In the genomic region with DNA sequence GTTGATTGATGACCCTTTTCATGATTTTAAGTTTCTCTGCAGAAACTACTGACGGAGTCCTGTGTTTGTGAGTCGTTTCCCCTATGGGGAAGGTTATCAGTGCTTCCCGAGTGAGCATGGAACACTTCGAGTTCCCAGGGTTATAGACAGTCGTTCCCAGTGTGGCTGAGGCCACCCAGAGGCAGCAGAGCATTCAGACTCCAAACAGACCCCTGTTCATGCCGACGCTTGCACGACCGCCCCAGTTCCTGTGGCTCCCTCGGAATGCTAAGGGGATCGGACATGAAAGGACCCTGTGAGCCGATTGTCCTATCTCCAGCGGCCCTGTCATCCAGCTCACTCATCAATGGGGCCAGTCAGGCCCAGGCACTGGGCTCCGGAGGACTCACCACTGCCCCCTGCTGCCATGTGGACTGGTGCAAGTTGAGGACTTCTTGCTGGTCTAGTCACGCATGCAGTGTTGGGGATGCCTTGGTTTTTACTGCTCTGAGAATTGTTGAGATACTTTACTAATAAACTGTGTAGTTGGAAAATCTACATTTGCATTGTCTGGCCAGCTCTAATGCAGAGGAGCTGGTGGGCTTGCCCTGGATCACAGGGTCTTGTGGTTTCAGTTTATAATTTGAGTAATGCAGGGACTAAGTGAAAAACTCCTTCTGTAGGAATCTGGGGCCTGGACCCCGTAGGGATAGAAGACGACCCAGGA, we compare ENCODE assay signal across 8 cellular contexts. TPM values are rescaled to one million over a fixed set of nuclear protein-coding genes. Genes with fewer than 3 reads are reported as not detected.
DNase-seq lines count a peak whose midpoint lies in the region; ATAC-seq and TF ChIP-seq lines count a peak whose summit lies in the region.

No MANE protein-coding gene starts in this region.

- H3K27ac Mint-ChIP-seq in CD8-positive, alpha-beta T cell = peak overlapping the region; percentile 62
- H3K27ac Mint-ChIP-seq in activated naive CD8-positive, alpha-beta T cell = peak overlapping the region; percentile 80

- H3K4me3 Mint-ChIP-seq in CD8-positive, alpha-beta T cell = peak overlapping the region; percentile 69
- peak overlapping the region; percentile 76 for H3K4me3 Mint-ChIP-seq in activated naive CD8-positive, alpha-beta T cell

- POLR2A ChIA-PET in CD8-positive, alpha-beta T cell (lab: Charles Lee) = no interaction called here
- POLR2A ChIA-PET in HEK293 (lab: Yijun Ruan, JAX) = interaction anchor here (0.6 kb wide), 2 partner anchors 8 to 310 kb away, joined by 4 to 7 read pairs; no protein-coding TSS in a partner anchor

- intact Hi-C loops in CD8-positive, alpha-beta T cell (cut with DNase I, micrococcal nuclease) = loop anchor here (1.0 to 2.0 kb wide), 3 partner anchors 23 to 225 kb away; no protein-coding TSS in a partner anchor
- intact Hi-C loops in Right ventricle myocardium superior (cut with DNase I) (loop anchor here (10.0 kb wide), 1 partner anchor 223 kb away; no protein-coding TSS in a partner anchor), posterior vena cava (cut with DNase I) (no loop called here), upper lobe of right lung (cut with DNase I) (no loop called here)

- peak; percentile 62 for TF ChIP-seq CTCF in CD8-positive, alpha-beta T cell (IDR thresholded peaks at IDR 0.05)
- TF ChIP-seq CTCF in HEK293 (tag by site-specific recombination; IDR thresholded peaks at IDR 0.05) = peak; percentile 75
- TF ChIP-seq CTCF in upper lobe of right lung (IDR thresholded peaks at IDR 0.05) = peak; percentile 80

- ATAC-seq in CD8-positive, alpha-beta T cell = peak; percentile 34
- ATAC-seq in Right ventricle myocardium superior (ENCODE audit: poor library complexity) (peak; percentile 33), upper lobe of right lung (peak; percentile 60)

- peaks cover 25% of the 10 kb centered on the region for H3K36me3 ChIP-seq in CD8-positive, alpha-beta T cell (ENCODE audit: insufficient read depth, low read length)
- peaks cover 0 to 70% of the 10 kb centered on the region in 2 experiments; a peak in 2 of 3 replicates for H3K36me3 ChIP-seq in HEK293 (ENCODE audit: control insufficient read depth in 2 of 2, insufficient read depth in 1 of 2, low read length in 2 of 2)
- H3K36me3 ChIP-seq in upper lobe of right lung = peaks cover 61% of the 10 kb centered on the region

- DNase-seq in CD8-positive, alpha-beta T cell = peak; percentile 65 to 88 (median 78)
- DNase-seq in SKM-1 (lab: John Stamatoyannopoulos, UW; ENCODE audit: unreplicated experiment) = peak; percentile 58
- peak; percentile 90 for DNase-seq in Right ventricle myocardium superior
- peak; percentile 93 for DNase-seq in posterior vena cava (ENCODE audit: low spot score)
- DNase-seq in upper lobe of right lung = peak; percentile 90
- DNase-seq in NCI-H2029 treated with DMSO at 0.1 percent for 48 hours (lab: John Stamatoyannopoulos, UW) = no peak

- H3K36me3 Mint-ChIP-seq in CD8-positive, alpha-beta T cell = peaks cover 44% of the 10 kb centered on the region
- peaks cover 12% of the 10 kb centered on the region for H3K36me3 Mint-ChIP-seq in activated naive CD8-positive, alpha-beta T cell

- H3K4me1 Mint-ChIP-seq in CD8-positive, alpha-beta T cell (ENCODE audit: low read depth) = peaks cover 24% of the 10 kb centered on the region
- peaks cover 15% of the 10 kb centered on the region for H3K4me1 Mint-ChIP-seq in activated naive CD8-positive, alpha-beta T cell (ENCODE audit: low read depth)

- H3K4me1 ChIP-seq in CD8-positive, alpha-beta T cell (ENCODE audit: insufficient read depth, low read length) = peaks cover 26% of the 10 kb centered on the region
- H3K4me1 ChIP-seq in HEK293 (ENCODE audit: control insufficient read depth, insufficient read depth, low read length) (no peaks in the 10 kb centered on the region), upper lobe of right lung (peaks cover 28% of the 10 kb centered on the region)

- H3K9me3 ChIP-seq in CD8-positive, alpha-beta T cell (ENCODE audit: low read length) = no peaks in the 10 kb centered on the region
- H3K9me3 ChIP-seq in HEK293 (ENCODE audit: control insufficient read depth, insufficient read depth, low read depth, low read length) = no peaks in the 10 kb centered on the region
- no peaks in the 10 kb centered on the region for H3K9me3 ChIP-seq in upper lobe of right lung

- no peak overlapping the region for H3K4me3 ChIP-seq in CD8-positive, alpha-beta T cell (ENCODE audit: low read depth, low read length)
- no peak overlapping the region for H3K4me3 ChIP-seq in HEK293 (ENCODE audit: low read depth, low read length)
- no peak overlapping the region for H3K4me3 ChIP-seq in upper lobe of right lung

- no peaks in the 10 kb centered on the region for H3K27me3 Mint-ChIP-seq in CD8-positive, alpha-beta T cell (ENCODE audit: low read depth)
- H3K27me3 Mint-ChIP-seq in activated naive CD8-positive, alpha-beta T cell = no peaks in the 10 kb centered on the region

- no peaks in the 10 kb centered on the region for H3K9me3 Mint-ChIP-seq in CD8-positive, alpha-beta T cell
- H3K9me3 Mint-ChIP-seq in activated naive CD8-positive, alpha-beta T cell (ENCODE audit: low read depth) = no peaks in the 10 kb centered on the region

- no peaks in the 10 kb centered on the region for H3K27me3 ChIP-seq in CD8-positive, alpha-beta T cell (ENCODE audit: insufficient read depth, low read length)
- no peaks in the 10 kb centered on the region for H3K27me3 ChIP-seq in upper lobe of right lung

- H3K27ac ChIP-seq in CD8-positive, alpha-beta T cell (ENCODE audit: low read depth, low read length) = no peak overlapping the region
- H3K27ac ChIP-seq in HEK293 (ENCODE audit: extremely low read depth, low read depth, low read length) = no peak overlapping the region
- no peak overlapping the region for H3K27ac ChIP-seq in upper lobe of right lung

- CTCF ChIA-PET in CD8-positive, alpha-beta T cell (lab: Charles Lee) = interaction anchor here (0.6 to 2.3 kb wide), 16 partner anchors 9 to 268 kb away, joined by 3 to 7 read pairs (median 4); no protein-coding TSS in a partner anchor
- CTCF ChIA-PET in HEK293 (lab: Yijun Ruan, JAX) = interaction anchor here (0.6 to 1.9 kb wide), 11 partner anchors 9 to 307 kb away, joined by 3 to 6 read pairs (median 4); no protein-coding TSS in a partner anchor

TF ChIP-seq in HEK293, 187 proteins besides CTCF, POLR2A, EP300 and RAD21:
- TF ChIP-seq TCF7L2 (IDR thresholded peaks at IDR 0.05; ENCODE audit: borderline replicate concordance, low read depth, low read length) (no peak), ZNF155 (tag by site-specific recombination; IDR thresholded peaks at IDR 0.05) (no peak), ZBTB20 (tag by site-specific recombination; IDR thresholded peaks at IDR 0.05) (0 out of 2 replicates have a peak, but pooled peaks have one; percentile 36), ZSCAN30 (tag by site-specific recombination; IDR thresholded peaks at IDR 0.05) (peak; percentile 70; the same call in 1 of the 2 replicates), ZNF660 (tag by site-specific recombination; IDR thresholded peaks at IDR 0.05) (0 out of 2 replicates have a peak, but pooled peaks have one; percentile 52), ZNF548 (tag by site-specific recombination; IDR thresholded peaks at IDR 0.05) (no peak), ZNF654 (tag by site-specific recombination; IDR thresholded peaks at IDR 0.05; ENCODE audit: low read depth) (peak; percentile 17; the same call in 1 of the 2 replicates)
TF ChIP-seq in HEK293: peak in this region for 4.

RNA-seq across cellular contexts. Expression of a gene that starts 3.1 kb away (rescaled TPM):
- 1,000 to 10,000 TPM; 4,632 to 4,668 TPM for total RNA-seq in CD8-positive, alpha-beta T cell
- total RNA-seq in Right ventricle myocardium superior (1,044 TPM), posterior vena cava (1,000 to 10,000 TPM; 1,338 to 1,459 TPM), upper lobe of right lung (1,795 TPM)

RNA-seq across cellular contexts. Expression of a gene that starts 18.2 kb away (rescaled TPM):
- total RNA-seq in CD8-positive, alpha-beta T cell = 1 to 10 TPM in 1 of 2 experiments, under 1 TPM in 1; 0.72 to 1.8 TPM
- total RNA-seq in Right ventricle myocardium superior (not detected), posterior vena cava (under 1 TPM in 1 of 2 donors, not detected in 1; 0.71 TPM), upper lobe of right lung (4.8 TPM)

RNA-seq across cellular contexts. Expression of a gene that starts 49.2 kb away (rescaled TPM):
- 100 to 1,000 TPM; 159 to 180 TPM for total RNA-seq in CD8-positive, alpha-beta T cell
- total RNA-seq in Right ventricle myocardium superior (108 TPM), posterior vena cava (10 to 100 TPM; 64.1 to 65.2 TPM), upper lobe of right lung (95.0 TPM)

RNA-seq across cellular contexts. Expression of a gene that starts 56.1 kb away (rescaled TPM):
- not detected for total RNA-seq in CD8-positive, alpha-beta T cell
- not detected for total RNA-seq in Right ventricle myocardium superior
- under 1 TPM in 1 of 2 donors, not detected in 1; 0.79 TPM for total RNA-seq in posterior vena cava
- total RNA-seq in upper lobe of right lung = 3.0 TPM

Comparison
In these comparisons a context has a peak if more than half of its experiments do, and no peak if none do; other contexts are left out.
1. intact Hi-C loops: an anchor here in CD8-positive, alpha-beta T cell (1.0 to 2.0 kb wide) and Right ventricle myocardium superior (10.0 kb wide); none called in posterior vena cava and upper lobe of right lung.